ENCODE assay signal across 15 cellular contexts in genomic region chr15:68206711-68207151, GRCh38. TPM values are rescaled to one million over a fixed set of nuclear protein-coding genes. Genes with fewer than 3 reads are reported as not detected.
DNase-seq lines count a peak whose midpoint lies in the region; ATAC-seq and TF ChIP-seq lines count a peak whose summit lies in the region.
"Had no signal": no experiment of that assay in that cellular context is flagged by ENCODE, and none has a peak within 500 bp of the region (broad histone marks: within the 10 kb centered on the region; RNA-seq: fewer than 3 reads in every experiment).

No MANE protein-coding gene starts in this region.

- H3K27me3 Mint-ChIP-seq in CD14-positive monocyte (ENCODE audit: low read depth in 3 of 3) = peaks cover 0 to 2% (median 0%) of the 10 kb centered on the region in 3 donors
- H3K27me3 Mint-ChIP-seq in dendritic cell treated with granulocyte-macrophage colony-stimulating factor and Interleukin-4, amounts not matched to agents 40 ng/mL and 50 ng/mL, for 4 days = no peaks in the 10 kb centered on the region

- H3K36me3 ChIP-seq in HUES64 (ENCODE audit: insufficient read depth, low read length) = no peaks in the 10 kb centered on the region; the same call in none of the 2 replicates
- no peaks in the 10 kb centered on the region for H3K36me3 ChIP-seq in osteoblast (ENCODE audit: insufficient read depth, low read length)

- H3K4me3 ChIP-seq in HUES64 (ENCODE audit: low read length) (no peak overlapping the region), osteoblast (ENCODE audit: insufficient read depth, low read length) (no peak overlapping the region), foreskin fibroblast (ENCODE audit: low read depth in 1 of 2, low read length in 2 of 2) (no peak overlapping the region)
- H3K4me3 ChIP-seq: HAP-1 had no signal

- 92% methylated on average over 12 of the region's 12 CpGs for WGBS in HUES64

- peaks cover 11% of the 10 kb centered on the region for H3K79me2 ChIP-seq in osteoblast (ENCODE audit: insufficient read depth, low read length)

- H2AFZ ChIP-seq in osteoblast (ENCODE audit: low read length) = no peak overlapping the region

- ATAC-seq in GM21423 (IDR thresholded peaks at IDR 0.05; ENCODE audit: unreplicated experiment) = no peak
- ATAC-seq: activated CD4-positive, CD25-positive, alpha-beta regulatory T cell treated with anti-CD3 and anti-CD28 coated beads, Interleukin-2, amount 50 U/mL, for 24 hours had no signal

- H3K4me1 Mint-ChIP-seq in CD14-positive monocyte = peaks cover 86% of the 10 kb centered on the region
- H3K4me1 Mint-ChIP-seq in dendritic cell treated with granulocyte-macrophage colony-stimulating factor and Interleukin-4, amounts not matched to agents 40 ng/mL and 50 ng/mL, for 4 days (ENCODE audit: low read depth) = peaks cover 96% of the 10 kb centered on the region

- peak overlapping the region in 1 of 2 donors; percentile 81 for H3K4me3 Mint-ChIP-seq in CD14-positive monocyte
- no peak overlapping the region for H3K4me3 Mint-ChIP-seq in dendritic cell treated with granulocyte-macrophage colony-stimulating factor and Interleukin-4, amounts not matched to agents 40 ng/mL and 50 ng/mL, for 4 days

- H3K4me1 ChIP-seq in HUES64 (ENCODE audit: insufficient read depth, low read length) = peaks cover 25% of the 10 kb centered on the region
- H3K4me1 ChIP-seq in osteoblast (ENCODE audit: insufficient read depth, low read length) = no peaks in the 10 kb centered on the region

- no peak for DNase-seq in CD14-positive monocyte (ENCODE audit: low spot score)
- DNase-seq in osteoblast (ENCODE audit: insufficient read length, low spot score, missing footprints) = peak; percentile 27
- no peak for DNase-seq in Ammon's horn (ENCODE audit: low spot score)
- DNase-seq in foreskin fibroblast = no peak
- no peak for DNase-seq in GM10266 (ENCODE audit: extremely low spot score)
- DNase-seq: activated naive CD4-positive, alpha-beta T cell treated with anti-CD3 and anti-CD28 coated beads, Interleukin-2, amount 50 U/mL, for 16 hours; foreskin keratinocyte; NCI-H2029 treated with DMSO at 0.1 percent for 48 hours; NCI-H446 treated with DMSO at 0.1 percent for 48 hours; SHP77 treated with DMSO at 0.1 percent for 48 hours had no signal

- H3K9me3 ChIP-seq in HUES64 (ENCODE audit: insufficient read depth, low read depth, low read length) (no peaks in the 10 kb centered on the region), osteoblast (ENCODE audit: low read depth, low read length) (no peaks in the 10 kb centered on the region)
- H3K9me3 ChIP-seq: HAP-1 had no signal

- no peaks in the 10 kb centered on the region for H3K9me3 Mint-ChIP-seq in CD14-positive monocyte
- no peaks in the 10 kb centered on the region for H3K9me3 Mint-ChIP-seq in dendritic cell treated with granulocyte-macrophage colony-stimulating factor and Interleukin-4, amounts not matched to agents 40 ng/mL and 50 ng/mL, for 4 days

- intact Hi-C loops in CD14-positive monocyte (cut with micrococcal nuclease) = no loop called here
- intact Hi-C loops in dendritic cell treated with granulocyte-macrophage colony-stimulating factor and Interleukin-4, amounts not matched to agents 40 ng/mL and 50 ng/mL, for 4 days (cut with micrococcal nuclease) = no loop called here

- H3K4me2 ChIP-seq in osteoblast (ENCODE audit: insufficient read depth, low read length) = no peak overlapping the region

- H3K27ac ChIP-seq in HUES64 (ENCODE audit: low read depth, low read length) = peak overlapping the region; percentile 39; the same call in 1 of the 2 replicates
- H3K27ac ChIP-seq in osteoblast (ENCODE audit: low read depth, low read length) = no peak overlapping the region
- H3K27ac ChIP-seq: foreskin keratinocyte had no signal

- H3K27ac Mint-ChIP-seq in CD14-positive monocyte = peak overlapping the region; percentile 85 to 93 (median 92)
- peak overlapping the region; percentile 88 for H3K27ac Mint-ChIP-seq in dendritic cell treated with granulocyte-macrophage colony-stimulating factor and Interleukin-4, amounts not matched to agents 40 ng/mL and 50 ng/mL, for 4 days

- peaks cover 3 to 29% of the 10 kb centered on the region in 2 donors for H3K36me3 Mint-ChIP-seq in CD14-positive monocyte
- peaks cover 42% of the 10 kb centered on the region for H3K36me3 Mint-ChIP-seq in dendritic cell treated with granulocyte-macrophage colony-stimulating factor and Interleukin-4, amounts not matched to agents 40 ng/mL and 50 ng/mL, for 4 days (ENCODE audit: low read depth)

- TF ChIP-seq CTCF in CD14-positive monocyte (IDR thresholded peaks at IDR 0.05) = no peak
- no peak for TF ChIP-seq CTCF in osteoblast (IDR thresholded peaks at IDR 0.05; ENCODE audit: extremely low read depth, low read depth, low read length)
- no peak for TF ChIP-seq CTCF in foreskin fibroblast (IDR thresholded peaks at IDR 0.05; ENCODE audit: low read depth, low read length)
- no peak for TF ChIP-seq CTCF in GM10266 (IDR thresholded peaks at IDR 0.05; ENCODE audit: control insufficient read depth, insufficient read depth, low read depth, missing control alignments)

- peaks cover 14% of the 10 kb centered on the region for H4K20me1 ChIP-seq in osteoblast (ENCODE audit: insufficient read depth, low read length)

- H3K27me3 ChIP-seq in HUES64 (ENCODE audit: insufficient read depth, low read length) (no peaks in the 10 kb centered on the region), osteoblast (ENCODE audit: insufficient read depth, low read length) (no peaks in the 10 kb centered on the region)
- H3K27me3 ChIP-seq: foreskin keratinocyte had no signal

- H3K9ac ChIP-seq in HUES64 (ENCODE audit: low read depth, low read length) = no peak overlapping the region

RNA-seq across cellular contexts. Expression of gene CALML4, which starts 1.6 kb away (rescaled TPM):
- polyA plus RNA-seq in CD14-positive monocyte = 10 to 100 TPM; 38.8 to 44.5 TPM
- polyA plus RNA-seq in HUES64 (2013, experiment 1 of 2) = 6.5 TPM
- polyA plus RNA-seq in HUES64 (2013, experiment 2 of 2) = 6.8 TPM
- 1.2 and 2.2 TPM in 2 replicates for total RNA-seq in osteoblast

RNA-seq across cellular contexts. Expression of gene CLN6, which starts 22.8 kb away (rescaled TPM):
- polyA plus RNA-seq in CD14-positive monocyte = 1 to 10 TPM; 3.4 to 4.2 TPM
- polyA plus RNA-seq in HUES64 (2013, experiment 1 of 2) = 51.9 TPM
- 39.9 TPM for polyA plus RNA-seq in HUES64 (2013, experiment 2 of 2)
- total RNA-seq in osteoblast = 15.2 and 20.3 TPM in 2 replicates
